Comparison of ENCODE assay signal across 25 cellular contexts in genomic region chr9:74331607-74332006, GRCh38.
"Had no signal": no experiment of that assay in that cellular context is flagged by ENCODE, and none has a peak within 500 bp of the region (broad histone marks: within the 10 kb centered on the region; RNA-seq: fewer than 3 reads in every experiment).

No MANE protein-coding gene starts in this region.

- H3K4me1 ChIP-seq: parathyroid adenoma, psoas muscle, spleen, stomach, thyroid gland, tibial nerve, upper lobe of left lung, vagina had no signal

- H3K27ac ChIP-seq: neural progenitor cell, ovary, parathyroid adenoma, psoas muscle, skin epidermis, spleen, stomach, thoracic aorta, thyroid gland, tibial nerve, upper lobe of left lung, vagina had no signal

- ATAC-seq: naive thymus-derived CD4-positive, alpha-beta T cell; psoas muscle; right cardiac atrium; sciatic nerve; stimulated activated effector memory CD8-positive, alpha-beta T cell treated with anti-CD3 and anti-CD28 coated beads, Interleukin-12 subunit alpha, Interleukin-12 subunit beta, amount 100 ng/mL, for 72 hours; stimulated activated naive B cell treated with anti-CD40 and anti-IgM and Interleukin-4, amounts not matched to agents 10 μg/mL and 1 μg/mL and 100 μg/mL, for 72 hours had no signal

- H3K9me3 ChIP-seq: ovary, psoas muscle, spleen, stomach, thoracic aorta, thyroid gland, tibial nerve, upper lobe of left lung, vagina had no signal

- FAIRE-seq: urothelium cell line had no signal

- DNase-seq: naive thymus-derived CD4-positive, alpha-beta T cell; occipital lobe; ovary; psoas muscle; right cardiac atrium; spleen; stimulated activated CD4-positive, alpha-beta T cell treated with anti-CD3 and anti-CD28 coated beads, Interleukin-12 subunit alpha, Interleukin-12 subunit beta, amount 100 ng/mL, for 4 hours; stimulated activated CD4-positive, alpha-beta T cell treated with anti-CD3 and anti-CD28 coated beads, Interleukin-1b, Interleukin-23, amount 100 ng/mL, for 48 hours; stimulated activated CD4-positive, alpha-beta T cell treated with anti-CD3 and anti-CD28 coated beads, Interleukin-4, amount 100 ng/mL, for 1 hour; stimulated activated naive B cell treated with anti-CD40 and anti-IgM and Interleukin-4, amounts not matched to agents 10 μg/mL and 1 μg/mL and 100 μg/mL, for 72 hours; stimulated activated naive CD4-positive, alpha-beta T cell treated with Interleukin-2 at 50 U/mL for 16 hours; stomach; thyroid gland; trophoblast cell; upper lobe of left lung had no signal

- H3K36me3 ChIP-seq: neural progenitor cell, ovary, spleen, stomach, thoracic aorta, thyroid gland, tibial nerve, upper lobe of left lung, vagina had no signal

- H3K9ac ChIP-seq: neural progenitor cell, parathyroid adenoma had no signal

- H3K79me2 ChIP-seq: parathyroid adenoma had no signal

- H3K27me3 ChIP-seq: neural progenitor cell, ovary, spleen, stomach, thyroid gland, tibial nerve, upper lobe of left lung, vagina had no signal

- H3K4me2 ChIP-seq: neural progenitor cell, smooth muscle cell had no signal

- H2AFZ ChIP-seq: neural progenitor cell, parathyroid adenoma had no signal

- H3K4me3 ChIP-seq: neural progenitor cell, ovary, psoas muscle, skin epidermis, smooth muscle cell, spleen, stomach, thoracic aorta, thyroid gland, tibial nerve, upper lobe of left lung, vagina had no signal
